29 cellular contexts compared by ENCODE assay signal in genomic region chr5:93873211-93873736, GRCh38.
"Had no signal": no experiment of that assay in that cellular context is flagged by ENCODE, and none has a peak within 500 bp of the region (broad histone marks: within the 10 kb centered on the region; RNA-seq: fewer than 3 reads in every experiment).

No MANE protein-coding gene starts in this region.

- H3K4me1 ChIP-seq: ascending aorta, body of pancreas had no signal

- DNase-seq: activated B cell treated with CpG ODN at 0.5 μM for 24 hours; activated CD4-positive, alpha-beta memory T cell treated with anti-CD3 and anti-CD28 coated beads for 36 hours; activated CD4-positive, alpha-beta T cell treated with anti-CD3 and anti-CD28 coated beads, Interleukin-2, amount 10 ng/mL, durations not matched to agents 7 days and 5 days; activated CD8-positive, alpha-beta memory T cell treated with anti-CD3 and anti-CD28 coated beads for 24 hours; activated effector memory CD4-positive, alpha-beta T cell treated with anti-CD3 and anti-CD28 coated beads, Interleukin-2, amount 50 U/mL, for 16 hours; activated naive CD4-positive, alpha-beta T cell treated with anti-CD3 and anti-CD28 coated beads for 36 hours; amniotic stem cell; body of pancreas; KG1; NCI-H1092; NCI-H1694; NCI-H2029; NCI-H2107; NCI-H2171 treated with DMSO at 0.1 percent for 48 hours; NCI-H226; NCI-H526; NCI-H82; RPMI8226; T-cell; T-helper 2 cell; T1000 had no signal

- ATAC-seq: body of pancreas, Panc1, Right ventricle myocardium inferior, T-cell had no signal

- H3K36me3 ChIP-seq: ascending aorta had no signal

- H3K27ac Mint-ChIP-seq: activated B cell treated with CpG ODN at 0.5 μM for 24 hours; activated CD4-positive, alpha-beta memory T cell treated with anti-CD3 and anti-CD28 coated beads for 36 hours; activated CD4-positive, alpha-beta T cell treated with anti-CD3 and anti-CD28 coated beads, Interleukin-2, amount 10 ng/mL, durations not matched to agents 7 days and 5 days; activated naive CD4-positive, alpha-beta T cell treated with anti-CD3 and anti-CD28 coated beads for 36 hours; activated T-helper 1 cell treated with anti-CD3 and anti-CD28 coated beads, Interleukin-12 subunit alpha, Interleukin-12 subunit beta, Interleukin-2, Interleukin-4 antibody, amounts not matched to agents 30 ng/mL and 10 ng/mL and 1 ng/mL, durations not matched to agents 14 hours and 24 hours and 36 hours; IgD-negative memory B cell; T-cell had no signal

- H3K27me3 Mint-ChIP-seq: activated B cell treated with CpG ODN at 0.5 μM for 24 hours; activated CD4-positive, alpha-beta memory T cell treated with anti-CD3 and anti-CD28 coated beads for 36 hours; activated CD4-positive, alpha-beta T cell treated with anti-CD3 and anti-CD28 coated beads, Interleukin-2, amount 10 ng/mL, durations not matched to agents 7 days and 5 days; central memory CD8-positive, alpha-beta T cell; IgD-negative memory B cell; T-cell had no signal

- H3K9me3 ChIP-seq: ascending aorta, body of pancreas had no signal

- H3K4me3 Mint-ChIP-seq: activated B cell treated with CpG ODN at 0.5 μM for 24 hours; activated CD4-positive, alpha-beta memory T cell treated with anti-CD3 and anti-CD28 coated beads for 36 hours; activated CD4-positive, alpha-beta T cell treated with anti-CD3 and anti-CD28 coated beads, Interleukin-2, amount 10 ng/mL, durations not matched to agents 7 days and 5 days; activated naive CD4-positive, alpha-beta T cell treated with anti-CD3 and anti-CD28 coated beads for 36 hours; activated T-helper 1 cell treated with anti-CD3 and anti-CD28 coated beads, Interleukin-12 subunit alpha, Interleukin-12 subunit beta, Interleukin-2, Interleukin-4 antibody, amounts not matched to agents 30 ng/mL and 10 ng/mL and 1 ng/mL, durations not matched to agents 14 hours and 24 hours and 36 hours; central memory CD8-positive, alpha-beta T cell; IgD-negative memory B cell; T-cell had no signal

- H3K9me3 Mint-ChIP-seq: activated B cell treated with CpG ODN at 0.5 μM for 24 hours; activated CD4-positive, alpha-beta memory T cell treated with anti-CD3 and anti-CD28 coated beads for 36 hours; activated CD4-positive, alpha-beta T cell treated with anti-CD3 and anti-CD28 coated beads, Interleukin-2, amount 10 ng/mL, durations not matched to agents 7 days and 5 days; activated naive CD4-positive, alpha-beta T cell treated with anti-CD3 and anti-CD28 coated beads for 36 hours; activated T-helper 1 cell treated with anti-CD3 and anti-CD28 coated beads, Interleukin-12 subunit alpha, Interleukin-12 subunit beta, Interleukin-2, Interleukin-4 antibody, amounts not matched to agents 30 ng/mL and 10 ng/mL and 1 ng/mL, durations not matched to agents 14 hours and 24 hours and 36 hours; central memory CD8-positive, alpha-beta T cell; IgD-negative memory B cell; T-cell had no signal

- H3K27me3 ChIP-seq: ascending aorta, body of pancreas had no signal

- H3K4me3 ChIP-seq: ascending aorta, body of pancreas, SK-N-MC had no signal

- FAIRE-seq: TTC549 had no signal

- H3K27ac ChIP-seq: ascending aorta, body of pancreas, SK-N-MC had no signal

- H3K4me1 Mint-ChIP-seq: activated B cell treated with CpG ODN at 0.5 μM for 24 hours, IgD-negative memory B cell, T-cell had no signal
